ENCODE assay signal across 8 cellular contexts in the genomic region with DNA sequence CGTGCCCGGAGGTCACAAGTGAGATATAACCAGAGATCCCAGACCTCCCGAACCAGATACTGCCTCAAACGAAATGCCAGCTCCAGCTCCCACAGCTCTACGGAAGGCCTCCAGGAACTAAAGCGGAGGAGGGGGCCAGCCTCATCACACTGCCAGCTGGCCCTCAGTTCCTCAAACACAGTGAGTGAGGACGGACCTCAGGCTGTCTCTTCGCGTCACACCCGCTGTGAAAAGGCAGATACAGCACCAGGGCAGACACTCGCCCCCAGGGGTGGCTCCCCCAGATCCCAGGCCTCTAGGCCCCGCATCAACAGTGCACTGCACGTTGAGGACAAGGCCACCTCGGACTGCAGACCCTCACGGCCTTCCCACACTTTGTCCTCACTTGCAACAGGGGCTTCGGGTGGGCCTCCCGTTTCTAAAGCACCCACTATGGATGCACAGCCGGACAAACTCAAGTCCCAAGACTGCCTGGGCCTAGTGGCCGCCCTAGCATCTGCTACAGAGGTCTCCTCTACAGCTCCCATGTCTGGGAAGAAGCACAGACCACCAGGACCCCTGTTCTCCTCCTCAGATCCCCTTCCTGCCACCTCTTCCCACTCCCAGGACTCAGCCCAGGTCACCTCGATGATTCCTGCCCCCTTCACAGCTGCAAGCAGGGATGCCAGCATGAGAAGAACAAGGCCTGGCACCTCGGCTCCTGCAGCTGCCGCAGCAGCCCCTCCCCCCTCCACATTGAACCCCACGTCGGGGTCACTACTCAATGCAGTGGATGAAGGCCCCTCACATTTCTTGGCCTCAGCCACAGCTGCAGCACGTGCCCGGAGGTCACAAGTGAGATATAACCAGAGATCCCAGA.
DNase-seq lines count a peak whose midpoint lies in the region; ATAC-seq, FAIRE-seq and TF ChIP-seq lines count a peak whose summit lies in the region.
"Not testable (repeated sequence)": the region's sequence is repeated elsewhere in the genome, so short reads cannot be mapped to it uniquely, and the experiment has no call there.

No MANE protein-coding gene starts in this region.

- not testable (repeated sequence) for ATAC-seq in activated T-cell treated with anti-CD3 and anti-CD28 coated beads, Interleukin-2, amount 50 U/mL, for 72 hours (replicated peaks in 1 of 2); central memory CD8-positive, alpha-beta T cell (replicated peaks; ENCODE audit: extremely low read depth, poor library complexity, severe bottlenecking); lower lobe of right lung; psoas muscle

- not testable (repeated sequence) for H3K9me3 ChIP-seq in lower lobe of right lung, psoas muscle

- DNase-seq in ELF-1 (ENCODE audit: low read depth, low spot score) (peak; percentile 36), NAMALWA (ENCODE audit: low spot score) (peak; percentile 12), cardiac septum (ENCODE audit: low spot score) (peak; percentile 88), lower lobe of right lung (peak; percentile 67), psoas muscle (peak; percentile 31 to 77), urothelium cell line (ENCODE audit: low spot score) (peak; percentile 4)
- DNase-seq in activated T-cell treated with anti-CD3 and anti-CD28 coated beads, Interleukin-2, amount 50 U/mL, for 72 hours, result not testable (repeated sequence)
- peak; percentile 29 to 45 for DNase-seq in central memory CD8-positive, alpha-beta T cell (ENCODE audit: low spot score in 2 of 2)

- H3K9me3 Mint-ChIP-seq in activated T-cell treated with anti-CD3 and anti-CD28 coated beads, Interleukin-2, amount 50 U/mL, for 72 hours; central memory CD8-positive, alpha-beta T cell: not testable (repeated sequence)

- intact Hi-C loops in cardiac septum (cut with DNase I); lower lobe of right lung (cut with DNase I); psoas muscle (cut with DNase I): not testable (repeated sequence)

- H3K4me1 Mint-ChIP-seq in activated T-cell treated with anti-CD3 and anti-CD28 coated beads, Interleukin-2, amount 50 U/mL, for 72 hours (ENCODE audit: low read depth), result peaks cover 14% of the 10 kb centered on the region
- peaks cover 35% of the 10 kb centered on the region for H3K4me1 Mint-ChIP-seq in central memory CD8-positive, alpha-beta T cell

- not testable (repeated sequence) for H3K4me3 ChIP-seq in lower lobe of right lung, psoas muscle

- not testable (repeated sequence) for FAIRE-seq in urothelium cell line (lab: Jason Lieb, UNC)

- H3K27me3 ChIP-seq in lower lobe of right lung (ENCODE audit: low read depth); psoas muscle (ENCODE audit: insufficient read depth in 3 of 3, low read length in 2 of 3): not testable (repeated sequence)

- WGBS in psoas muscle, 3 donors, result 67 to 76% (median 70%) methylated on average over 26 of the region's 26 CpGs

- peaks cover 17% of the 10 kb centered on the region for H3K36me3 ChIP-seq in lower lobe of right lung
- H3K36me3 ChIP-seq in psoas muscle (ENCODE audit: insufficient read depth in 1 of 2, low read depth in 1 of 2), result peaks cover 0 to 17% of the 10 kb centered on the region in 2 donors

- peak overlapping the region; percentile 49 for H3K27ac Mint-ChIP-seq in activated T-cell treated with anti-CD3 and anti-CD28 coated beads, Interleukin-2, amount 50 U/mL, for 72 hours
- H3K27ac Mint-ChIP-seq in central memory CD8-positive, alpha-beta T cell (ENCODE audit: low read depth), result peak overlapping the region; percentile 64

- H3K4me1 ChIP-seq in lower lobe of right lung, psoas muscle: not testable (repeated sequence)

- peaks cover 4 to 18% of the 10 kb centered on the region in 2 donors for H3K36me3 Mint-ChIP-seq in activated T-cell treated with anti-CD3 and anti-CD28 coated beads, Interleukin-2, amount 50 U/mL, for 72 hours (ENCODE audit: insufficient read depth in 2 of 2)
- peaks cover 13% of the 10 kb centered on the region for H3K36me3 Mint-ChIP-seq in central memory CD8-positive, alpha-beta T cell (ENCODE audit: insufficient read depth)

- H3K27ac ChIP-seq in lower lobe of right lung, psoas muscle: not testable (repeated sequence)

- H3K27me3 Mint-ChIP-seq in activated T-cell treated with anti-CD3 and anti-CD28 coated beads, Interleukin-2, amount 50 U/mL, for 72 hours (ENCODE audit: low read depth); central memory CD8-positive, alpha-beta T cell: not testable (repeated sequence)

- not testable (repeated sequence) for TF ChIP-seq CTCF in lower lobe of right lung (IDR thresholded peaks at IDR 0.05); psoas muscle (IDR thresholded peaks at IDR 0.05)

- H3K4me3 Mint-ChIP-seq in activated T-cell treated with anti-CD3 and anti-CD28 coated beads, Interleukin-2, amount 50 U/mL, for 72 hours; central memory CD8-positive, alpha-beta T cell: not testable (repeated sequence)
